Comparison of ENCODE assay signal across 10 cellular contexts in genomic region chr15:67049351-67050044, GRCh38. TPM values are rescaled to one million over a fixed set of nuclear protein-coding genes. Genes with fewer than 3 reads are reported as not detected.
DNase-seq lines count a peak whose midpoint lies in the region; ATAC-seq and TF ChIP-seq lines count a peak whose summit lies in the region.
"Had no signal": no experiment of that assay in that cellular context is flagged by ENCODE, and none has a peak within 500 bp of the region (broad histone marks: within the 10 kb centered on the region; RNA-seq: fewer than 3 reads in every experiment).

No MANE protein-coding gene starts in this region.

- H3K27ac Mint-ChIP-seq in activated CD4-positive, alpha-beta T cell treated with anti-CD3 and anti-CD28 coated beads for 36 hours = no peak overlapping the region

- H3K9me3 ChIP-seq in mucosa of rectum (ENCODE audit: control insufficient read depth in 2 of 2, low read length in 2 of 2) = no peaks in the 10 kb centered on the region
- H3K9me3 ChIP-seq in aorta (ENCODE audit: control insufficient read depth, low read length) = no peaks in the 10 kb centered on the region

- WGBS in aorta, 2 donors = 10 to 14% methylated on average over 6 of the region's 6 CpGs

- no peak for TF ChIP-seq CTCF in coronary artery (IDR thresholded peaks at IDR 0.05)

- no peaks in the 10 kb centered on the region for H3K9me3 Mint-ChIP-seq in activated CD4-positive, alpha-beta T cell treated with anti-CD3 and anti-CD28 coated beads for 36 hours (ENCODE audit: low read depth)

- no peaks in the 10 kb centered on the region for H3K27me3 ChIP-seq in mucosa of rectum (ENCODE audit: control insufficient read depth in 2 of 2, insufficient read depth in 2 of 2, low read length in 2 of 2)
- H3K27me3 ChIP-seq in aorta (ENCODE audit: control insufficient read depth in 1 of 2, insufficient read depth in 2 of 2, low read length in 1 of 2) = no peaks in the 10 kb centered on the region

- H3K4me3 ChIP-seq in coronary artery (peak overlapping the region; percentile 14), mucosa of rectum (ENCODE audit: low read length in 2 of 2) (peak overlapping the region; percentile 10 to 18), aorta (ENCODE audit: low read length in 2 of 2) (no peak overlapping the region)

- H3K4me3 Mint-ChIP-seq in activated CD4-positive, alpha-beta T cell treated with anti-CD3 and anti-CD28 coated beads for 36 hours = no peak overlapping the region

- H3K36me3 ChIP-seq in mucosa of rectum (ENCODE audit: control insufficient read depth in 2 of 2, insufficient read depth in 2 of 2, low read length in 2 of 2) (no peaks in the 10 kb centered on the region), aorta (ENCODE audit: control insufficient read depth in 1 of 2, insufficient read depth in 2 of 2, low read length in 1 of 2) (no peaks in the 10 kb centered on the region)

- H3K36me3 Mint-ChIP-seq in activated CD4-positive, alpha-beta T cell treated with anti-CD3 and anti-CD28 coated beads for 36 hours (ENCODE audit: low read depth) = no peaks in the 10 kb centered on the region

- DNase-seq in cardiac septum (ENCODE audit: low spot score) (peak; percentile 38), left ventricle myocardium superior (no peak), coronary artery (ENCODE audit: low spot score) (no peak), aorta (peak in 1 of 2 donors; percentile 55), activated gamma-delta T cell treated with Interleukin-2 at 50 U/mL for 16 hours (no peak)
- no peak for DNase-seq in activated CD4-positive, alpha-beta T cell treated with anti-CD3 and anti-CD28 coated beads for 36 hours

- H3K4me1 ChIP-seq in mucosa of rectum (ENCODE audit: control insufficient read depth in 2 of 2, insufficient read depth in 2 of 2, low read length in 2 of 2) (peaks cover 26 to 28% of the 10 kb centered on the region in 2 donors), aorta (ENCODE audit: control insufficient read depth in 1 of 2, insufficient read depth in 2 of 2, low read length in 2 of 2) (peaks cover 7 to 9% of the 10 kb centered on the region in 2 donors)

- peaks cover 26% of the 10 kb centered on the region for H3K4me1 Mint-ChIP-seq in activated CD4-positive, alpha-beta T cell treated with anti-CD3 and anti-CD28 coated beads for 36 hours

- CTCF ChIA-PET in activated CD4-positive, alpha-beta T cell treated with anti-CD3 and anti-CD28 coated beads for 36 hours (lab: Charles Lee) = interaction anchor here (0.7 to 1.5 kb wide), 5 partner anchors 12 to 1702 kb away, joined by 3 read pairs; no protein-coding TSS in a partner anchor

- H3K27ac ChIP-seq in coronary artery (peak overlapping the region; percentile 92), mucosa of rectum (ENCODE audit: low read depth in 2 of 2, low read length in 2 of 2) (peak overlapping the region; percentile 84 to 94), aorta (ENCODE audit: low read depth in 1 of 2, low read length in 2 of 2) (peak overlapping the region; percentile 47 to 100)
- H3K27ac ChIP-seq: C4-2B, KMS-11 had no signal

- ATAC-seq in left ventricle myocardium superior = no peak
- peak; percentile 62 for ATAC-seq in aorta (ENCODE audit: low FRiP score)
- no peak for ATAC-seq in HG02981 (IDR thresholded peaks at IDR 0.05; ENCODE audit: unreplicated experiment)
- ATAC-seq in activated CD4-positive, alpha-beta T cell treated with anti-CD3 and anti-CD28 coated beads for 36 hours = no peak

- no peaks in the 10 kb centered on the region for H3K27me3 Mint-ChIP-seq in activated CD4-positive, alpha-beta T cell treated with anti-CD3 and anti-CD28 coated beads for 36 hours

- peak overlapping the region in 1 of 2 donors; percentile 61 for H3K9ac ChIP-seq in mucosa of rectum (ENCODE audit: low read depth in 1 of 2, low read length in 2 of 2)
- H3K9ac ChIP-seq: KMS-11 had no signal

- intact Hi-C loops in cardiac septum (cut with DNase I) = no loop called here
- intact Hi-C loops in left ventricle myocardium superior (cut with micrococcal nuclease) = no loop called here
- intact Hi-C loops in aorta (cut with DNase I) = no loop called here
- intact Hi-C loops in activated CD4-positive, alpha-beta T cell treated with anti-CD3 and anti-CD28 coated beads for 36 hours (cut with DNase I, micrococcal nuclease) = no loop called here

- POLR2A ChIA-PET in activated CD4-positive, alpha-beta T cell treated with anti-CD3 and anti-CD28 coated beads for 36 hours (lab: Charles Lee) = no interaction called here

RNA-seq across cellular contexts. Expression of gene SMAD3, which starts 15.9 kb away (rescaled TPM):
- total RNA-seq in cardiac septum (18.4 TPM), left ventricle myocardium superior (16.7 TPM), aorta (10 to 100 TPM; 65.9 to 90.8 TPM)
- 10 to 100 TPM in 1 of 2 donors, 1 to 10 TPM in 1; 7.1 to 44.1 TPM for polyA plus RNA-seq in aorta
- total RNA-seq in activated CD4-positive, alpha-beta T cell treated with anti-CD3 and anti-CD28 coated beads for 36 hours = 10 to 100 TPM; 33.7 to 40.8 TPM

Comparison
In these comparisons a context has a peak if more than half of its experiments do, and no peak if none do; other contexts are left out.
1. H3K4me3 ChIP-seq: peak in coronary artery (single experiment) and mucosa of rectum (2 of 2); none in aorta (0 of 2).
2. Peak in every context shown above with its lines, with median percentiles within 50 percentile points of each other: H3K27ac ChIP-seq.